In the genomic region with DNA sequence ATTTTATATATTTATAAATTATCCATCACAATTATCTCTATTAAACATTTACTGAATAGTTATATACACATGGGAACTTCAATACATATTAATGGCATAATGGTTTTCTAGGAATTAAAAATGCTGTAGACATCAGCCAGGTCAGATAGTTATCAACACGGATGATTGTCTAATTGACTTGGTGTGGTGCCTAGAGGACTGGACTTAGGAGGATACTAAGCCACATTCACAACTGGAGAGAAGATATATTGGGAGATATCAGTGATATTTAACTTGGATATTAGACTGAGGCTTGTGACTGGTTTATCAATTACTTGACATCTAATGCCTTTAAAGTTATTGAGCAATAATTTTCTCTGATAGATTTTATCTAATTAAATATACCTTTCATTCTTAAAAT, we compare ENCODE assay signal across 29 cellular contexts.
DNase-seq lines count a peak whose midpoint lies in the region; ATAC-seq, FAIRE-seq and TF ChIP-seq lines count a peak whose summit lies in the region.
"Had no signal": no experiment of that assay in that cellular context is flagged by ENCODE, and none has a peak within 500 bp of the region (broad histone marks: within the 10 kb centered on the region; RNA-seq: fewer than 3 reads in every experiment).

No MANE protein-coding gene starts in this region.

- no peak for TF ChIP-seq CTCF in SK-N-SH (IDR thresholded peaks at IDR 0.05)

- POLR2A ChIA-PET in SK-N-SH (lab: Yijun Ruan, JAX), result no interaction called here

- no peaks in the 10 kb centered on the region for H4K20me1 ChIP-seq in SK-N-SH (ENCODE audit: insufficient read depth)
- H4K20me1 ChIP-seq: BLaER1; BLaER1 treated with 17β-estradiol and CSF1 and Interleukin-3, amounts not matched to agents 10 nM and 100 nM had no signal

- no peak for TF ChIP-seq RAD21 in SK-N-SH (IDR thresholded peaks at IDR 0.05; ENCODE audit: low read length)

- TF ChIP-seq EP300 in SK-N-SH (IDR thresholded peaks at IDR 0.05; ENCODE audit: borderline replicate concordance in 1 of 2, low read depth in 1 of 2, low read length in 1 of 2), result no peak

- FAIRE-seq in islet of Langerhans (lab: Jason Lieb, UNC), result peak; percentile 49
- FAIRE-seq: A549, D721Med had no signal

- no peak overlapping the region for H3K4me3 ChIP-seq in SK-N-SH (ENCODE audit: low read depth in 2 of 2, low read length in 1 of 2)
- H3K4me3 ChIP-seq: A549; BLaER1; BLaER1 treated with 17β-estradiol and CSF1 and Interleukin-3, amounts not matched to agents 10 nM and 100 nM had no signal

- no peaks in the 10 kb centered on the region for H3K79me2 ChIP-seq in SK-N-SH (ENCODE audit: insufficient read depth)

- ATAC-seq in SK-N-SH treated with all-trans-retinoic acid at 6 μM for 48 hours, result no peak
- ATAC-seq: A549; CD8-positive, alpha-beta T cell had no signal

- no peak overlapping the region for H3K9ac ChIP-seq in SK-N-SH
- H3K9ac ChIP-seq: BLaER1; BLaER1 treated with 17β-estradiol and CSF1 and Interleukin-3, amounts not matched to agents 10 nM and 100 nM had no signal

- H3K4me2 ChIP-seq in SK-N-SH, result no peak overlapping the region
- H3K4me2 ChIP-seq: A549; BLaER1; BLaER1 treated with 17β-estradiol and CSF1 and Interleukin-3, amounts not matched to agents 10 nM and 100 nM had no signal

- H3K36me3 ChIP-seq in SK-N-SH (replicated peaks in 1 of 2; ENCODE audit: control insufficient read depth in 1 of 2, insufficient read depth in 2 of 2, low read length in 1 of 2), result no peaks in the 10 kb centered on the region
- H3K36me3 ChIP-seq: BE2C; BLaER1; BLaER1 treated with 17β-estradiol and CSF1 and Interleukin-3, amounts not matched to agents 10 nM and 100 nM had no signal

- no peaks in the 10 kb centered on the region for H3K27me3 ChIP-seq in SK-N-SH (ENCODE audit: insufficient read depth)
- H3K27me3 ChIP-seq: BE2C; BLaER1; BLaER1 treated with 17β-estradiol and CSF1 and Interleukin-3, amounts not matched to agents 10 nM and 100 nM had no signal

- no peak overlapping the region for H2AFZ ChIP-seq in SK-N-SH (ENCODE audit: low read depth)

- H3K9me3 ChIP-seq in SK-N-SH, result no peaks in the 10 kb centered on the region; the same call in 1 of the 2 replicates
- H3K9me3 ChIP-seq: A549; BE2C; BLaER1; BLaER1 treated with 17β-estradiol and CSF1 and Interleukin-3, amounts not matched to agents 10 nM and 100 nM; Caco-2 had no signal

- H3K27ac ChIP-seq in SK-N-SH (ENCODE audit: low read depth in 2 of 2, low read length in 1 of 2), result no peak overlapping the region
- H3K27ac ChIP-seq: 22Rv1; A549; BLaER1; BLaER1 treated with 17β-estradiol and CSF1 and Interleukin-3, amounts not matched to agents 10 nM and 100 nM; C4-2B had no signal

- 33% methylated on average over 1 of the region's 1 CpG for WGBS in SK-N-SH (ENCODE audit: low lambda C conversion rate)

- no peaks in the 10 kb centered on the region for H3K4me1 ChIP-seq in SK-N-SH (ENCODE audit: control insufficient read depth in 1 of 2, insufficient read depth in 2 of 2, low read depth in 1 of 2, low read length in 1 of 2)
- H3K4me1 ChIP-seq: A549; BE2C; BLaER1; BLaER1 treated with 17β-estradiol and CSF1 and Interleukin-3, amounts not matched to agents 10 nM and 100 nM; Caco-2 had no signal

- CTCF ChIA-PET in SK-N-SH (lab: Yijun Ruan, JAX), result no interaction called here

- no peaks in the 10 kb centered on the region for H3F3A ChIP-seq in SK-N-SH (replicated peaks; ENCODE audit: insufficient read depth)

- DNase-seq in SK-N-SH, result no peak
- no peak for DNase-seq in DMS53 (lab: John Stamatoyannopoulos, UW)
- DNase-seq: 8988T; ACHN; AML-193; BE2C; C1 segment of cervical spinal cord; Caco-2; Calu3; CD4-positive, alpha-beta memory T cell; CD4-positive, alpha-beta T cell; CD4-positive, CD25-positive, alpha-beta regulatory T cell; CD8-positive, alpha-beta memory T cell; CD8-positive, alpha-beta T cell; COR-L47; DMS 273 treated with DMSO at 0.1 percent for 48 hours; DMS153; DMS79; DMS79 treated with DMSO at 0.1 percent for 48 hours; DND-41; EL had no signal

- no peaks in the 10 kb centered on the region for H3K9me2 ChIP-seq in SK-N-SH

TF ChIP-seq in SK-N-SH treated with all-trans-retinoic acid at 6 μM for 48 hours, 23 proteins besides CTCF, POLR2A, EP300 and RAD21:
- no peak for TF ChIP-seq ZFP3 (CRISPR knock-in tag; IDR thresholded peaks at IDR 0.05)
- peak; percentile 96 for TF ChIP-seq ZNF70 (CRISPR knock-in tag; IDR thresholded peaks at IDR 0.05)

TF ChIP-seq in SK-N-SH, 30 proteins besides CTCF, POLR2A, EP300 and RAD21:
- TF ChIP-seq NFIC (IDR thresholded peaks at IDR 0.05; ENCODE audit: borderline replicate concordance), result no peak
- TF ChIP-seq, protein P1, sequence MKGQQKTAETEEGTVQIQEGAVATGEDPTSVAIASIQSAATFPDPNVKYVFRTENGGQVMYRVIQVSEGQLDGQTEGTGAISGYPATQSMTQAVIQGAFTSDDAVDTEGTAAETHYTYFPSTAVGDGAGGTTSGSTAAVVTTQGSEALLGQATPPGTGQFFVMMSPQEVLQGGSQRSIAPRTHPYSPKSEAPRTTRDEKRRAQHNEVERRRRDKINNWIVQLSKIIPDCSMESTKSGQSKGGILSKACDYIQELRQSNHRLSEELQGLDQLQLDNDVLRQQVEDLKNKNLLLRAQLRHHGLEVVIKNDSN (IDR thresholded peaks at IDR 0.05; ENCODE audit: borderline replicate concordance, low read depth), result no peak
- TF ChIP-seq TAF1 (IDR thresholded peaks at IDR 0.05; ENCODE audit: borderline replicate concordance, low read depth, low read length), result no peak
- TF ChIP-seq FOXM1 (IDR thresholded peaks at IDR 0.05; ENCODE audit: low read depth), result no peak
- TF ChIP-seq IRF3 (IDR thresholded peaks at IDR 0.05; ENCODE audit: low read depth, low read length), result no peak
- TF ChIP-seq RXRA (IDR thresholded peaks at IDR 0.05; ENCODE audit: borderline replicate concordance, low read depth), result no peak
- TF ChIP-seq TEAD4 (IDR thresholded peaks at IDR 0.05; ENCODE audit: borderline replicate concordance, insufficient read depth), result no peak
- TF ChIP-seq, protein P2, sequence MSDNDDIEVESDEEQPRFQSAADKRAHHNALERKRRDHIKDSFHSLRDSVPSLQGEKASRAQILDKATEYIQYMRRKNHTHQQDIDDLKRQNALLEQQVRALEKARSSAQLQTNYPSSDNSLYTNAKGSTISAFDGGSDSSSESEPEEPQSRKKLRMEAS (IDR thresholded peaks at IDR 0.05; ENCODE audit: low read depth), result no peak
- no peak for TF ChIP-seq SMC3 (IDR thresholded peaks at IDR 0.05; ENCODE audit: low read depth, low read length)
- TF ChIP-seq ELF1 (IDR thresholded peaks at IDR 0.05), result no peak
- TF ChIP-seq FOSL2 (IDR thresholded peaks at IDR 0.05; ENCODE audit: borderline replicate concordance, low read depth), result no peak
- no peak for TF ChIP-seq TCF12 (IDR thresholded peaks at IDR 0.05)
- TF ChIP-seq, protein P3, sequence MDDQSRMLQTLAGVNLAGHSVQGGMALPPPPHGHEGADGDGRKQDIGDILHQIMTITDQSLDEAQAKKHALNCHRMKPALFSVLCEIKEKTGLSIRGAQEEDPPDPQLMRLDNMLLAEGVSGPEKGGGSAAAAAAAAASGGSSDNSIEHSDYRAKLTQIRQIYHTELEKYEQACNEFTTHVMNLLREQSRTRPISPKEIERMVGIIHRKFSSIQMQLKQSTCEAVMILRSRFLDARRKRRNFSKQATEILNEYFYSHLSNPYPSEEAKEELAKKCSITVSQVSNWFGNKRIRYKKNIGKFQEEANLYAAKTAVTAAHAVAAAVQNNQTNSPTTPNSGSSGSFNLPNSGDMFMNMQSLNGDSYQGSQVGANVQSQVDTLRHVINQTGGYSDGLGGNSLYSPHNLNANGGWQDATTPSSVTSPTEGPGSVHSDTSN (IDR thresholded peaks at IDR 0.05), result no peak
- no peak for TF ChIP-seq MXI1 (IDR thresholded peaks at IDR 0.05; ENCODE audit: low read depth, low read length)
- no peak for TF ChIP-seq RCOR1 (IDR thresholded peaks at IDR 0.05; ENCODE audit: low read length)
TF ChIP-seq in SK-N-SH: peak in this region for 0.
